Comparison of ENCODE assay signal across 8 cellular contexts in the genomic region with DNA sequence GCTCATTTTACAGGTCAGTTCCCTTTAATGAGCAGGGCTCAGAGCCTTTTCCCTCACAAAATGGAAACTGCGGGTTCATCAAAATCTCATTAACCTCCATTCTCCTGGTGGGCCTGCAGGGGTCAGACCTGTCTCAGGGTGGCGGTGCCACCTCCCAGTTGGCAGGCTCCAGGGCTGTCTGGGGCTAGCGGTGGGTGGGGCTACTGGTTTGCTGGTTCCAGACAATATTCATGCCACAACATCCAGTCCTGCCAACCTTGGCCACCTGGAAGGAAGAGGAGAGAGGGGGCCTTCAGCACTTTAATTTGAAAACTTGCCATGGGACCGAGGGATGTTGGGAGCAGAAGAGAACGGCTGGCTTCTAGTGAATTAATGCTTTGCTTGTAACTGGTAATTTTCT. TPM values are rescaled to one million over a fixed set of nuclear protein-coding genes. Genes with fewer than 3 reads are reported as not detected.
DNase-seq lines count a peak whose midpoint lies in the region; ATAC-seq, FAIRE-seq and TF ChIP-seq lines count a peak whose summit lies in the region.

No MANE protein-coding gene starts in this region.

- 14% methylated on average over 5 of the region's 5 CpGs for WGBS in A549 (ENCODE audit: missing lambda C conversion rate)
- WGBS in mammary epithelial cell (ENCODE audit: low coverage, missing lambda C conversion rate), result 45% methylated on average over 4 of the region's 5 CpGs
- 38 to 50% methylated on average over 5 of the region's 5 CpGs for WGBS in lung, 2 donors

- POLR2A ChIA-PET in A549 (lab: Yijun Ruan, JAX), result no interaction called here

- in situ Hi-C loops in mammary epithelial cell (cut with MboI; ENCODE audit: low sequenced_read_pairs in 2 of 2), result no loop called here

- no peak overlapping the region for H3K9ac ChIP-seq in mammary epithelial cell (ENCODE audit: insufficient read depth, low read length)

- DNase-seq in A549 (ENCODE audit: low read depth in 1 of 2, low spot score in 1 of 2) (peak; percentile 18 to 43), NOMO-1 treated with DMSO at 0.1 percent for 48 hours (lab: John Stamatoyannopoulos, UW; ENCODE audit: unreplicated experiment) (peak; percentile 44), mammary epithelial cell (peak; percentile 17), lung (ENCODE audit: low spot score) (peak; percentile 32), pons (ENCODE audit: low spot score) (no peak), NCI-H510A treated with DMSO at 0.1 percent for 48 hours (lab: John Stamatoyannopoulos, UW) (no peak)

- no TSS peak for BruUV-seq in mammary epithelial cell (replicated peaks; lab: Mats Ljungman, UMichigan)

- no peak overlapping the region for H2AFZ ChIP-seq in mammary epithelial cell (ENCODE audit: low read depth, low read length)

- ATAC-seq in A549 (peak; percentile 62 to 93; a peak in 5 of 6 replicates), lung (ENCODE audit: insufficient read depth, low FRiP score) (peak; percentile 81), GM19397 (IDR thresholded peaks at IDR 0.05; ENCODE audit: unreplicated experiment) (no peak)

- intact Hi-C loops in mammary epithelial cell (cut with micrococcal nuclease), result loop anchor here (1.0 to 10.0 kb wide), 2 partner anchors 243 to 341 kb away; no protein-coding TSS in a partner anchor

- H3K36me3 ChIP-seq in mammary epithelial cell (ENCODE audit: insufficient read depth, low read length) (no peaks in the 10 kb centered on the region), lung (ENCODE audit: control insufficient read depth in 2 of 2, insufficient read depth in 2 of 2, low read length in 2 of 2) (no peaks in the 10 kb centered on the region)

- TF ChIP-seq POLR2A in A549 (IDR thresholded peaks at IDR 0.05; ENCODE audit: low read length), result no peak

- H3K27me3 ChIP-seq in mammary epithelial cell (ENCODE audit: insufficient read depth, low read length), result no peaks in the 10 kb centered on the region
- no peaks in the 10 kb centered on the region for H3K27me3 ChIP-seq in lung (ENCODE audit: control insufficient read depth, insufficient read depth)

- no peaks in the 10 kb centered on the region for H4K20me1 ChIP-seq in mammary epithelial cell (ENCODE audit: insufficient read depth, low read length)

- H3K4me3 ChIP-seq in A549 (no peak overlapping the region), mammary epithelial cell (replicated peaks in 1 of 3; ENCODE audit: insufficient read depth in 1 of 3, low read depth in 2 of 3, low read length in 3 of 3) (no peak overlapping the region), lung (no peak overlapping the region)

- H3K27ac ChIP-seq in A549, result no peak overlapping the region
- H3K27ac ChIP-seq in mammary epithelial cell (ENCODE audit: insufficient read depth, low read depth, low read length), result no peak overlapping the region
- no peak overlapping the region for H3K27ac ChIP-seq in lung (ENCODE audit: low read depth in 1 of 2, low read length in 1 of 2)

- H3K4me2 ChIP-seq in A549 (no peak overlapping the region), mammary epithelial cell (ENCODE audit: insufficient read depth, low read depth, low read length) (no peak overlapping the region)

- H3K9me3 ChIP-seq in A549 (no peaks in the 10 kb centered on the region), mammary epithelial cell (replicated peaks; ENCODE audit: insufficient read depth, low read length) (no peaks in the 10 kb centered on the region), lung (ENCODE audit: control insufficient read depth in 2 of 2, insufficient read depth in 1 of 2, low read length in 1 of 2) (no peaks in the 10 kb centered on the region)

- dilution Hi-C loops in mammary epithelial cell (cut with HindIII; ENCODE audit: low sequenced_read_pairs), result no loop called here

- no peaks in the 10 kb centered on the region for H3K79me2 ChIP-seq in mammary epithelial cell (ENCODE audit: insufficient read depth, low read length)

- TF ChIP-seq CTCF in A549 (IDR thresholded peaks at IDR 0.05), result peak; percentile 47
- TF ChIP-seq CTCF in GM12874 (IDR thresholded peaks at IDR 0.05; ENCODE audit: insufficient read depth, low read depth, low read length), result peak; percentile 41
- peak; percentile 37 to 56 for TF ChIP-seq CTCF in mammary epithelial cell (conservative IDR thresholded peaks at IDR 0.05 in 1 of 2, IDR thresholded peaks at IDR 0.05 in 1 of 2; ENCODE audit: extremely low read depth in 1 of 2, insufficient read depth in 1 of 2, low read depth in 1 of 2, low read length in 2 of 2)
- TF ChIP-seq CTCF in lung (IDR thresholded peaks at IDR 0.05; ENCODE audit: control extremely low read depth, extremely low read depth), result no peak

- H3K4me1 ChIP-seq in A549 (no peaks in the 10 kb centered on the region), mammary epithelial cell (ENCODE audit: insufficient read depth, low read length) (no peaks in the 10 kb centered on the region), lung (ENCODE audit: control insufficient read depth in 2 of 2, insufficient read depth in 2 of 2, low read length in 2 of 2) (no peaks in the 10 kb centered on the region)

- no peak for FAIRE-seq in A549 (lab: Jason Lieb, UNC)

- TF ChIP-seq RAD21 in A549 (conservative IDR thresholded peaks at IDR 0.05 in 1 of 2, IDR thresholded peaks at IDR 0.05 in 1 of 2), result peak; percentile 67 to 80

- TF ChIP-seq EP300 in A549 (IDR thresholded peaks at IDR 0.05), result no peak

- CTCF ChIA-PET in A549 (lab: Yijun Ruan, JAX), result no interaction called here
- CTCF ChIA-PET in mammary epithelial cell (lab: Charles Lee; ENCODE audit: low non-redundant PET), result no interaction called here

TF ChIP-seq in A549, 52 proteins besides CTCF, POLR2A, EP300 and RAD21:
- no peak for TF ChIP-seq EHF (CRISPR knock-in tag; IDR thresholded peaks at IDR 0.05)
- TF ChIP-seq MAFK (IDR thresholded peaks at IDR 0.05; ENCODE audit: partially characterized antibody), result peak; percentile 79
- TF ChIP-seq SMC3 (IDR thresholded peaks at IDR 0.05), result peak; percentile 48; the same call in 1 of the 3 replicates
TF ChIP-seq in A549: peak in this region for 2.

RNA-seq across cellular contexts. Expression of a gene that starts 41.9 kb away (rescaled TPM):
- 39.0 and 41.0 TPM in 2 replicates for polyA plus RNA-seq in A549 (2011; rRNA removed)
- 43.6 and 44.0 TPM in 2 replicates for polyA plus RNA-seq in A549 (2012; cell fraction: cytosol; rRNA removed)
- polyA plus RNA-seq in A549 (2012; cell fraction: nucleus; rRNA removed), result 27.0 and 30.4 TPM in 2 replicates
- polyA plus RNA-seq in A549 (2017; fragmentation: RNase III; extraction: RNeasy Plus Mini Kit Qiagen cat#74134 plus additional on column Dnase treatment), result 57.9 to 60.4 TPM (median 59.9 TPM) in 3 replicates
- 37.6 and 43.4 TPM in 2 replicates for polyA minus RNA-seq in A549 (2011; rRNA and poly(A)+ RNA removed)
- 10 to 100 TPM; 15.8 to 58.2 TPM for total RNA-seq in mammary epithelial cell
- 32.1 TPM for polyA plus RNA-seq in mammary epithelial cell
- 30.6 TPM for polyA minus RNA-seq in mammary epithelial cell
- total RNA-seq in lung, result 10 to 100 TPM; 47.3 to 51.0 TPM
- polyA plus RNA-seq in lung, result 10 to 100 TPM; 38.9 to 53.1 TPM

Comparison
In these comparisons a context has a peak if more than half of its experiments do, and no peak if none do; other contexts are left out.
1. DNase-seq: peak in A549 (2 of 2), NOMO-1 treated with DMSO at 0.1 percent for 48 hours (single experiment), mammary epithelial cell (single experiment) and lung (single experiment); none in pons (single experiment) and NCI-H510A treated with DMSO at 0.1 percent for 48 hours (single experiment).